ENCODE assay signal across 21 cellular contexts in genomic region chr19:32877323-32877912, GRCh38. TPM values are rescaled to one million over a fixed set of nuclear protein-coding genes. Genes with fewer than 3 reads are reported as not detected.
DNase-seq lines count a peak whose midpoint lies in the region; TF ChIP-seq lines count a peak whose summit lies in the region.
"Had no signal": no experiment of that assay in that cellular context is flagged by ENCODE, and none has a peak within 500 bp of the region (broad histone marks: within the 10 kb centered on the region; RNA-seq: fewer than 3 reads in every experiment).

No MANE protein-coding gene starts in this region.

- no peak overlapping the region for H2BK120ac ChIP-seq in mesenchymal stem cell (ENCODE audit: low read depth, low read length)

- no peak overlapping the region for H2AFZ ChIP-seq in mesenchymal stem cell (ENCODE audit: low read depth, low read length)

- no peak overlapping the region for H3K14ac ChIP-seq in mesenchymal stem cell (ENCODE audit: low read length in 2 of 2)

- H2BK12ac ChIP-seq in mesenchymal stem cell (ENCODE audit: low read length in 2 of 2), result no peak overlapping the region

- H4K8ac ChIP-seq in mesenchymal stem cell (ENCODE audit: low read length), result no peak overlapping the region

- peak; percentile 5 for DNase-seq in GM13977 (ENCODE audit: low spot score)
- no peak for DNase-seq in Peyer's patch
- DNase-seq in mesenchymal stem cell, result no peak
- DNase-seq in stomach, result peak; percentile 18
- DNase-seq in ACHN, result no peak
- DNase-seq in NCI-H2196 (lab: John Stamatoyannopoulos, UW; ENCODE audit: unreplicated experiment), result no peak
- DNase-seq in activated naive CD4-positive, alpha-beta T cell treated with Interleukin-2 at 50 U/mL for 16 hours, result no peak
- DNase-seq: CD8-positive, alpha-beta T cell; DMS79; H9; KG1; MV-4-11; NCI-H1694 treated with DMSO at 0.1 percent for 48 hours; NCI-H510A; NCI-H748 treated with DMSO at 0.1 percent for 48 hours; NK-92 treated with Interleukin-12 subunit alpha and Interleukin-12 subunit beta, amount 100 ng/mL, for 24 hours; OCI-M1; RPMI8226; SIG-M5 had no signal

- no peak for TF ChIP-seq EP300 in stomach (IDR thresholded peaks at IDR 0.05)

- WGBS in mesenchymal stem cell, result 86% methylated on average over 7 of the region's 9 CpGs
- 92 to 97% (median 93%) methylated on average over 9 of the region's 9 CpGs for WGBS in stomach, 5 donors

- intact Hi-C loops in stomach (cut with DNase I; ENCODE audit: low total_unique reads), result no loop called here

- no peak overlapping the region for H4K91ac ChIP-seq in mesenchymal stem cell (ENCODE audit: low read length)

- H2BK15ac ChIP-seq in mesenchymal stem cell (ENCODE audit: low read depth, poor library complexity, severe bottlenecking), result no peak overlapping the region

- TF ChIP-seq CTCF in GM13977 (IDR thresholded peaks at IDR 0.05; ENCODE audit: extremely low read depth, insufficient read depth, missing control alignments) (no peak), Peyer's patch (IDR thresholded peaks at IDR 0.05) (no peak), stomach (IDR thresholded peaks at IDR 0.05) (no peak)

- H3K4me2 ChIP-seq in mesenchymal stem cell (ENCODE audit: low read length, poor library complexity, severe bottlenecking), result no peak overlapping the region
- H3K4me2 ChIP-seq: A549, BLaER1 had no signal

- TF ChIP-seq POLR2A in Peyer's patch (IDR thresholded peaks at IDR 0.05) (no peak), stomach (IDR thresholded peaks at IDR 0.05) (no peak)

- H3K27ac ChIP-seq in Peyer's patch, result peak overlapping the region in 3 of 4 donors; percentile 46 to 81 (median 67)
- H3K27ac ChIP-seq in mesenchymal stem cell (ENCODE audit: low read length, poor library complexity, severe bottlenecking), result no peak overlapping the region
- H3K27ac ChIP-seq in stomach, result no peak overlapping the region
- H3K27ac ChIP-seq: A549, BLaER1 had no signal

- no peak overlapping the region for H3K4me3 ChIP-seq in Peyer's patch
- no peak overlapping the region for H3K4me3 ChIP-seq in mesenchymal stem cell (ENCODE audit: insufficient read depth in 1 of 2, low read depth in 1 of 2, low read length in 2 of 2)
- H3K4me3 ChIP-seq in stomach, result no peak overlapping the region
- H3K4me3 ChIP-seq: A549, BLaER1 had no signal

- peak overlapping the region; percentile 57 for H2AK5ac ChIP-seq in mesenchymal stem cell (ENCODE audit: low read length, severe bottlenecking)

- H3K23ac ChIP-seq in mesenchymal stem cell (ENCODE audit: low read length in 2 of 2), result no peak overlapping the region

- H3K36me3 ChIP-seq in Peyer's patch, result no peaks in the 10 kb centered on the region
- peaks cover 27 to 33% of the 10 kb centered on the region in 2 experiments for H3K36me3 ChIP-seq in mesenchymal stem cell (ENCODE audit: control insufficient read depth in 1 of 2, insufficient read depth in 2 of 2, low read depth in 1 of 2, low read length in 2 of 2)
- peaks cover 3 to 62% (median 44%) of the 10 kb centered on the region in 4 donors for H3K36me3 ChIP-seq in stomach

- no peaks in the 10 kb centered on the region for H3K9me3 ChIP-seq in Peyer's patch
- no peaks in the 10 kb centered on the region for H3K9me3 ChIP-seq in mesenchymal stem cell (ENCODE audit: control insufficient read depth, low read length)
- no peaks in the 10 kb centered on the region for H3K9me3 ChIP-seq in stomach
- H3K9me3 ChIP-seq: A549, BLaER1 had no signal

- H3K18ac ChIP-seq in mesenchymal stem cell (ENCODE audit: low read depth in 1 of 2, low read length in 2 of 2), result no peak overlapping the region

- H3K27me3 ChIP-seq in Peyer's patch (no peaks in the 10 kb centered on the region), mesenchymal stem cell (ENCODE audit: control insufficient read depth in 1 of 2, insufficient read depth in 1 of 2, low read length in 2 of 2) (no peaks in the 10 kb centered on the region), stomach (no peaks in the 10 kb centered on the region)
- H3K27me3 ChIP-seq: BLaER1 had no signal

- H3K4ac ChIP-seq in mesenchymal stem cell (ENCODE audit: low read depth in 1 of 2, low read length in 2 of 2), result no peak overlapping the region

- H2BK5ac ChIP-seq in mesenchymal stem cell (ENCODE audit: low read depth, low read length, poor library complexity, severe bottlenecking), result no peak overlapping the region

- in situ Hi-C loops in GM13977 (cut with MboI; ENCODE audit: low pct_unique_long_range_greater_than_20kb, low sequenced_read_pairs, unreplicated experiment), result no loop called here
- in situ Hi-C loops in ACHN (cut with HindIII; ENCODE audit: low pct_ligation_motif_present, low pct_unique_long_range_greater_than_20kb, low sequenced_read_pairs), result no loop called here

- H3K9ac ChIP-seq in mesenchymal stem cell (ENCODE audit: low read length), result no peak overlapping the region
- H3K9ac ChIP-seq: BLaER1 had no signal

- no peaks in the 10 kb centered on the region for H3K79me1 ChIP-seq in mesenchymal stem cell (replicated peaks; ENCODE audit: low read length, poor library complexity, severe bottlenecking)

- peaks cover 0 to 56% (median 3%) of the 10 kb centered on the region in 4 donors for H3K4me1 ChIP-seq in Peyer's patch
- peaks cover 16% of the 10 kb centered on the region for H3K4me1 ChIP-seq in mesenchymal stem cell (ENCODE audit: control insufficient read depth, insufficient read depth, low read depth, low read length)
- H3K4me1 ChIP-seq in stomach, result no peaks in the 10 kb centered on the region
- H3K4me1 ChIP-seq: BLaER1 had no signal

RNA-seq across cellular contexts. Expression of gene SLC7A9, which starts 7.9 kb away (rescaled TPM):
- total RNA-seq in Peyer's patch (1,000 to 10,000 TPM in 1 of 4 donors, 100 to 1,000 TPM in 2, 10 to 100 TPM in 1; 22.3 to 1,183 (median 609) TPM), stomach (1 to 10 TPM in 1 of 5 donors, not detected in 4; 2.4 TPM)
- 0.04 TPM for polyA plus RNA-seq in mesenchymal stem cell (2013, experiment 1 of 2)
- polyA plus RNA-seq in mesenchymal stem cell (2013, experiment 2 of 2), result not detected
- under 1 TPM in 1 of 3 donors, not detected in 2; 0.58 TPM for polyA plus RNA-seq in stomach
- total RNA-seq: CD8-positive, alpha-beta T cell; H9 had no signal

Comparison
In these comparisons a context has a peak if more than half of its experiments do, and no peak if none do; other contexts are left out.
1. DNase-seq: peak in GM13977 (single experiment) and stomach (single experiment); none in Peyer's patch (0 of 3), mesenchymal stem cell (single experiment), ACHN (single experiment), NCI-H2196 (single experiment) and activated naive CD4-positive, alpha-beta T cell treated with Interleukin-2 at 50 U/mL for 16 hours (single experiment).
2. H3K27ac ChIP-seq: peak in Peyer's patch (3 of 4); none in mesenchymal stem cell (single experiment) and stomach (0 of 5).
3. RNA of gene SLC7A9, which starts 7.9 kb away (total RNA-seq): 22.3 to 1,183 TPM in Peyer's patch; 2.4 TPM in stomach; every median in the first group is over 4 times any median in the second.